ENCODE assay signal across 8 cellular contexts in the genomic region with DNA sequence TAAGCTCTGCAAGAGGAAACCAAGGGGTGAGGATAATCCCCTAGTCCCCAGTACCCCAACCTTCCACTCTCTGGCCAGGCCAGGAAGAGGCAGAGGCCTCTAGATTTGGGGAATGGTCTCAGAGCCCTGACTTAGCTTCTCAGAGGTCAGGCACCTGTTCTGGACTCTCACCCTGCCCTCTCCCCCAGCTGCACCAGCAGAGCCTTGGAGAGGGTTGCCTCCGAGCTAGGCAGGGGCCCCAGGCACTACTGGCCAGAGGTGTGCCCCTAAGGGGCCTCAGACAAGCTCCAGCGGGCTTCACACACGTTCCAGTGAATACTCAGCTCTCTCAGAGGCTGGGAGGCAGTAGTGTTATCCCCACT. TPM values are rescaled to one million over a fixed set of nuclear protein-coding genes. Genes with fewer than 3 reads are reported as not detected.
DNase-seq lines count a peak whose midpoint lies in the region; ATAC-seq and TF ChIP-seq lines count a peak whose summit lies in the region.

No MANE protein-coding gene starts in this region.

- no peaks in the 10 kb centered on the region for H3K9me3 Mint-ChIP-seq in activated T-cell treated with anti-CD3 and anti-CD28 coated beads, Interleukin-2, amount 50 U/mL, for 4 hours
- H3K9me3 Mint-ChIP-seq in mesothelial cell of epicardium = no peaks in the 10 kb centered on the region

- H3K4me1 Mint-ChIP-seq in activated T-cell treated with anti-CD3 and anti-CD28 coated beads, Interleukin-2, amount 50 U/mL, for 4 hours (ENCODE audit: low read depth) = peaks cover 3% of the 10 kb centered on the region
- H3K4me1 Mint-ChIP-seq in mesothelial cell of epicardium = peaks cover 11% of the 10 kb centered on the region

- H3K27ac Mint-ChIP-seq in mesothelial cell of epicardium = peak overlapping the region; percentile 61

- H3K4me3 ChIP-seq in ascending aorta = peak overlapping the region; percentile 70 to 74
- peak overlapping the region; percentile 53 to 77 for H3K4me3 ChIP-seq in tibial artery

- no peaks in the 10 kb centered on the region for H3K9me3 ChIP-seq in ascending aorta
- H3K9me3 ChIP-seq in tibial artery = no peaks in the 10 kb centered on the region

- no peak overlapping the region for H3K27ac ChIP-seq in ascending aorta
- peak overlapping the region in 1 of 2 donors; percentile 57 for H3K27ac ChIP-seq in tibial artery

- no peaks in the 10 kb centered on the region for H3K36me3 Mint-ChIP-seq in activated T-cell treated with anti-CD3 and anti-CD28 coated beads, Interleukin-2, amount 50 U/mL, for 4 hours (ENCODE audit: insufficient read depth)
- H3K36me3 Mint-ChIP-seq in mesothelial cell of epicardium = no peaks in the 10 kb centered on the region

- ATAC-seq in activated T-cell treated with anti-CD3 and anti-CD28 coated beads, Interleukin-2, amount 50 U/mL, for 4 hours = no peak
- no peak for ATAC-seq in HG02610 (IDR thresholded peaks at IDR 0.05; ENCODE audit: unreplicated experiment)
- no peak for ATAC-seq in GM18502 (IDR thresholded peaks at IDR 0.05; ENCODE audit: poor library complexity, unreplicated experiment)

- peaks cover 0 to 6% of the 10 kb centered on the region in 2 donors for H3K36me3 ChIP-seq in ascending aorta
- peaks cover 0 to 21% (median 0%) of the 10 kb centered on the region in 3 donors for H3K36me3 ChIP-seq in tibial artery

- H3K4me1 ChIP-seq in ascending aorta (peaks cover 0 to 20% of the 10 kb centered on the region in 2 donors), tibial artery (peaks cover 0 to 21% (median 21%) of the 10 kb centered on the region in 4 donors)

- intact Hi-C loops in ascending aorta (cut with DNase I) (loop anchor here (1.0 kb wide), 2 partner anchors 19 to 52 kb away; a partner anchor contains a TSS), tibial artery (cut with DNase I; ENCODE audit: low total_unique reads) (no loop called here)

- H3K27me3 ChIP-seq in ascending aorta = no peaks in the 10 kb centered on the region
- peaks cover 0 to 17% of the 10 kb centered on the region in 2 donors for H3K27me3 ChIP-seq in tibial artery

- peaks cover 38% of the 10 kb centered on the region for H3K27me3 Mint-ChIP-seq in activated T-cell treated with anti-CD3 and anti-CD28 coated beads, Interleukin-2, amount 50 U/mL, for 4 hours (ENCODE audit: low read depth)
- peaks cover 5% of the 10 kb centered on the region for H3K27me3 Mint-ChIP-seq in mesothelial cell of epicardium (ENCODE audit: low read depth)

- H3K4me3 Mint-ChIP-seq in activated T-cell treated with anti-CD3 and anti-CD28 coated beads, Interleukin-2, amount 50 U/mL, for 4 hours = peak overlapping the region; percentile 60
- H3K4me3 Mint-ChIP-seq in mesothelial cell of epicardium = peak overlapping the region; percentile 69

- DNase-seq in activated T-cell treated with anti-CD3 and anti-CD28 coated beads, Interleukin-2, amount 50 U/mL, for 4 hours = no peak
- DNase-seq in activated T-cell treated with anti-CD3 and anti-CD28 coated beads for 4 hours (no peak), ascending aorta (ENCODE audit: low spot score in 2 of 2) (no peak), mesothelial cell of epicardium (ENCODE audit: low spot score in 2 of 2, unreplicated experiment in 2 of 2) (no peak), tibial artery (no peak), NCI-H2107 treated with DMSO at 0.1 percent for 48 hours (lab: John Stamatoyannopoulos, UW; ENCODE audit: unreplicated experiment) (no peak)

- TF ChIP-seq CTCF in ascending aorta (IDR thresholded peaks at IDR 0.05) = no peak
- no peak for TF ChIP-seq CTCF in mesothelial cell of epicardium (IDR thresholded peaks at IDR 0.05; ENCODE audit: unreplicated experiment)
- TF ChIP-seq CTCF in tibial artery (IDR thresholded peaks at IDR 0.05) = no peak

RNA-seq across cellular contexts. Expression of a gene that starts 8.0 kb away (rescaled TPM):
- 1 to 10 TPM; 2.3 to 3.3 (median 2.4) TPM for total RNA-seq in activated T-cell treated with anti-CD3 and anti-CD28 coated beads, Interleukin-2, amount 50 U/mL, for 4 hours
- total RNA-seq in ascending aorta (not detected), mesothelial cell of epicardium (2.3 to 3.9 TPM (median 3.4 TPM) in 3 replicates)

RNA-seq across cellular contexts. Expression of a gene that starts 13.6 kb away (rescaled TPM):
- total RNA-seq in activated T-cell treated with anti-CD3 and anti-CD28 coated beads, Interleukin-2, amount 50 U/mL, for 4 hours = 1 to 10 TPM in 1 of 3 donors, under 1 TPM in 2; 0.71 to 1.4 (median 0.87) TPM
- total RNA-seq in ascending aorta = 6.0 TPM
- 11.5 to 13.8 TPM (median 12.7 TPM) in 3 replicates for total RNA-seq in mesothelial cell of epicardium

RNA-seq across cellular contexts. Expression of a gene that starts 18.6 kb away (rescaled TPM):
- 10 to 100 TPM; 44.6 to 52.6 (median 50.7) TPM for total RNA-seq in activated T-cell treated with anti-CD3 and anti-CD28 coated beads, Interleukin-2, amount 50 U/mL, for 4 hours
- total RNA-seq in ascending aorta (77.9 TPM), mesothelial cell of epicardium (19.8 to 23.1 TPM (median 20.7 TPM) in 3 replicates)

RNA-seq across cellular contexts. Expression of a gene that starts 23.4 kb away (rescaled TPM):
- total RNA-seq in activated T-cell treated with anti-CD3 and anti-CD28 coated beads, Interleukin-2, amount 50 U/mL, for 4 hours = 1 to 10 TPM; 1.8 to 6.0 (median 3.6) TPM
- not detected for total RNA-seq in ascending aorta
- 5.0 to 6.0 TPM (median 5.2 TPM) in 3 replicates for total RNA-seq in mesothelial cell of epicardium

RNA-seq across cellular contexts. Expression of a gene that starts 51.8 kb away (rescaled TPM):
- 10 to 100 TPM; 19.7 to 21.9 (median 19.9) TPM for total RNA-seq in activated T-cell treated with anti-CD3 and anti-CD28 coated beads, Interleukin-2, amount 50 U/mL, for 4 hours
- total RNA-seq in ascending aorta (29.6 TPM), mesothelial cell of epicardium (33.8 to 35.9 TPM (median 34.3 TPM) in 3 replicates)
